8 cellular contexts compared by ENCODE assay signal in the genomic region with DNA sequence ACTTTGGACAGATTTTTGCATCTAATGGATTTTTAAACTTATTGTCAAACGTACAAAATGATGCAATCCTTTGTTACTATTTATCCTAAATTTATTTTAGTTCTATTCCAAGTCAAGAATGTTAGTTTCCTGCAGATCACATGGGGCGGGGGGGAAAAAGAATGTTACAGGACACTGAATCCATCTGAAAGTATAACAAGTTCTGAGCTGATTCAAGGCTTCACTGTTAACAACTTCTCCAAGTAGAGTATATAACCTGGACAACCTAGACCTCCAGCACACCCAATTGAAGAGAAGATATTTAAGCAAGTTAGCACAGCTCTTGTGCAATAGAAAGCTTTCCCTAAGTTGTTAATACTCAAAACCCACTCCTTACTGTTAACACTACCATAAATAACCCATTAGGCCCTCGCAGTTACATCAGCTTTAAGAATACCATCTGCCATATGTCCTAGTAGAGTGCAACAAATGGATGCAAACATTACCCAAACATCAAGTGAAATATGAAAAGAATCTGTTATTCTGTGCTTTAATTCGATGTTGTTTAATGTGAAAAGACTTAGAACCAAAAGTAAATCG. TPM values are rescaled to one million over a fixed set of nuclear protein-coding genes. Genes with fewer than 3 reads are reported as not detected.
A peak's percentile ranks its signal among the peaks of the same experiment; 100 is the strongest.
DNase-seq lines count a peak whose midpoint lies in the region; ATAC-seq and TF ChIP-seq lines count a peak whose summit lies in the region.

No MANE protein-coding gene starts in this region.

- POLR2A ChIA-PET in naive thymus-derived CD8-positive, alpha-beta T cell (lab: Charles Lee), result interaction anchor here (1.1 to 1.3 kb wide), 2 partner anchors 8 to 1426 kb away, joined by 3 to 4 read pairs; a partner anchor contains a TSS

- peaks cover 4 to 7% (median 7%) of the 10 kb centered on the region in 3 donors for H3K36me3 Mint-ChIP-seq in naive thymus-derived CD8-positive, alpha-beta T cell

- H3K9me3 Mint-ChIP-seq in naive thymus-derived CD8-positive, alpha-beta T cell, result no peaks in the 10 kb centered on the region

- no peaks in the 10 kb centered on the region for H3K4me1 ChIP-seq in cardiac muscle cell (ENCODE audit: low read depth)
- H3K4me1 ChIP-seq in Peyer's patch, result peaks cover 0 to 14% (median 0%) of the 10 kb centered on the region in 4 donors
- peaks cover 7% of the 10 kb centered on the region for H3K4me1 ChIP-seq in effector memory CD4-positive, alpha-beta T cell (ENCODE audit: control insufficient read depth, insufficient read depth, low read length, poor library complexity, severe bottlenecking)

- peaks cover 14 to 46% (median 32%) of the 10 kb centered on the region in 4 donors for H3K4me1 Mint-ChIP-seq in naive thymus-derived CD8-positive, alpha-beta T cell

- H3K27me3 ChIP-seq in cardiac muscle cell (no peaks in the 10 kb centered on the region), Peyer's patch (no peaks in the 10 kb centered on the region)
- no peaks in the 10 kb centered on the region for H3K27me3 ChIP-seq in effector memory CD4-positive, alpha-beta T cell (replicated peaks; ENCODE audit: control insufficient read depth, insufficient read depth, low read length, poor library complexity, severe bottlenecking)

- no peaks in the 10 kb centered on the region for H3K36me3 ChIP-seq in cardiac muscle cell
- no peaks in the 10 kb centered on the region for H3K36me3 ChIP-seq in Peyer's patch
- no peaks in the 10 kb centered on the region for H3K36me3 ChIP-seq in effector memory CD4-positive, alpha-beta T cell (ENCODE audit: control insufficient read depth, insufficient read depth, low read length)

- intact Hi-C loops in left cardiac atrium (cut with DNase I), result no loop called here

- H3K4me3 ChIP-seq in cardiac muscle cell (peak overlapping the region; percentile 89), Peyer's patch (peak overlapping the region; percentile 69 to 96 (median 84))
- H3K4me3 ChIP-seq in effector memory CD4-positive, alpha-beta T cell (ENCODE audit: insufficient read depth, low read depth, low read length, poor library complexity, severe bottlenecking), result peak overlapping the region; percentile 82

- TF ChIP-seq CTCF in cardiac muscle cell (IDR thresholded peaks at IDR 0.05; ENCODE audit: low read depth, low read length) (no peak), Peyer's patch (IDR thresholded peaks at IDR 0.05) (no peak)

- H3K9me3 ChIP-seq in cardiac muscle cell (ENCODE audit: low read depth) (no peaks in the 10 kb centered on the region), Peyer's patch (no peaks in the 10 kb centered on the region)
- no peaks in the 10 kb centered on the region for H3K9me3 ChIP-seq in effector memory CD4-positive, alpha-beta T cell (ENCODE audit: control insufficient read depth, low read length)

- no peaks in the 10 kb centered on the region for H3K27me3 Mint-ChIP-seq in naive thymus-derived CD8-positive, alpha-beta T cell

- DNase-seq in cardiac muscle cell (ENCODE audit: low read depth in 1 of 2, low spot score in 1 of 2) (peak; percentile 53 to 66), left cardiac atrium (no peak), Peyer's patch (no peak), medulla oblongata (ENCODE audit: extremely low spot score) (no peak)
- DNase-seq in effector memory CD4-positive, alpha-beta T cell, result no peak
- no peak for DNase-seq in naive thymus-derived CD8-positive, alpha-beta T cell

- peak overlapping the region; percentile 97 to 100 (median 98) for H3K4me3 Mint-ChIP-seq in naive thymus-derived CD8-positive, alpha-beta T cell

- H3K27ac ChIP-seq in cardiac muscle cell, result peak overlapping the region; percentile 91
- H3K27ac ChIP-seq in Peyer's patch, result peak overlapping the region; percentile 83 to 97 (median 90)
- peak overlapping the region; percentile 81 for H3K27ac ChIP-seq in effector memory CD4-positive, alpha-beta T cell (ENCODE audit: insufficient read depth, low read length, poor library complexity, severe bottlenecking)

- H3K27ac Mint-ChIP-seq in naive thymus-derived CD8-positive, alpha-beta T cell, result peak overlapping the region; percentile 81 to 98 (median 97)

- no peak for TF ChIP-seq POLR2A in Peyer's patch (IDR thresholded peaks at IDR 0.05)

- ATAC-seq in left cardiac atrium, result no peak
- ATAC-seq in naive thymus-derived CD8-positive, alpha-beta T cell, result no peak
- ATAC-seq in HG02678 (IDR thresholded peaks at IDR 0.05; ENCODE audit: unreplicated experiment), result no peak
- no peak for ATAC-seq in GM19324 (IDR thresholded peaks at IDR 0.05; ENCODE audit: low FRiP score, unreplicated experiment)

RNA-seq across cellular contexts. Expression of a gene that starts 1.3 kb away (rescaled TPM):
- total RNA-seq in cardiac muscle cell (6.8 and 9.6 TPM in 2 replicates), left cardiac atrium (10 to 100 TPM; 61.6 to 90.0 TPM), Peyer's patch (10 to 100 TPM; 34.8 to 80.9 (median 41.3) TPM)
- 72.4 and 80.8 TPM in 2 replicates for polyA plus RNA-seq in cardiac muscle cell
- total RNA-seq in naive thymus-derived CD8-positive, alpha-beta T cell, result 10 to 100 TPM; 76.6 to 81.6 TPM
- 10 to 100 TPM; 28.8 to 32.1 (median 31.9) TPM for polyA plus RNA-seq in naive thymus-derived CD8-positive, alpha-beta T cell

Comparison
In these comparisons a context has a peak if more than half of its experiments do, and no peak if none do; other contexts are left out.
1. DNase-seq: peak in cardiac muscle cell (2 of 2); none in left cardiac atrium (single experiment), Peyer's patch (0 of 3), effector memory CD4-positive, alpha-beta T cell (0 of 3), naive thymus-derived CD8-positive, alpha-beta T cell (0 of 10) and medulla oblongata (single experiment).
2. Peak in every context shown above with its lines, with median percentiles within 50 percentile points of each other: H3K27ac ChIP-seq and H3K4me3 ChIP-seq.